8 cellular contexts compared by ENCODE assay signal in the genomic region with DNA sequence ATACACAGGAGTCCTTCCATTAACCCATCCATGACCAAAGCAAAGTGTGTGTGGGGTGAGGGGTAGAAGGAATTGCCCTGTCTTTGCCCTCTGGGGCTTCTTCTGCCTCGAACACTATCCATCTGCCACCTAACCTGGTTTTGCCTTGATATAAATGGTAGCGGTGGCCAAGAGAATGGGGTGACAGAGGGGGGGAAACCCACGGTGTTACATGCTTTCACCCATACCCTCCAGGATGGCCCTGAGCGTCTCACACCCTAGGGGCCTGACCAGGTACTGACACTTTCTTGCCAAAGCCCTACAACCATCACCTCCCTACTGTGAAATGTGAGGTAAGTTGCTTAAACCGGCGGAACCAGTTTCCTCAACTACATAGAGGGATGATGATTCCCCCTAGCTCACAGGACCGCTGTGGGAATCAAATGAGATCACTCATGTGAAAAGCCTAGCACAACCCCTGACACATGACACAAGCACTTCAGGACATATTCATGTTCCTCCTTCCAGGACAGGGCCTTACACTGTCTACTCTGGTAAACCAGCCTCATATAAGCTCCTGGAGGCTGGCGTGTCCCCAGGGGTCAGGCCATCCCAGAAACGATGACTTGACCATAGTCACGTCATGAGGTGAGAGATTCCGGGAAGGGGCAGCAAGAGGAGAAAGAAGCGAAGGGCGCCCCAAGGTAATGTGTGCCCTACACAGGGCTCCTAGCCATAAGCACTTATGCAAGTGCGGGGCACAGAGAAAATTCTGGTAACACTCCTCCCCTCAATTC. TPM values are rescaled to one million over a fixed set of nuclear protein-coding genes. Genes with fewer than 3 reads are reported as not detected.
DNase-seq lines count a peak whose midpoint lies in the region; ATAC-seq, FAIRE-seq and TF ChIP-seq lines count a peak whose summit lies in the region.

No MANE protein-coding gene starts in this region.

- peaks cover 5% of the 10 kb centered on the region; the same call in 1 of the 2 replicates for H3K79me2 ChIP-seq in OCI-LY7 (ENCODE audit: insufficient read depth, low read depth, low read length)

- FAIRE-seq in frontal cortex (lab: Jason Lieb, UNC): no peak

- no peaks in the 10 kb centered on the region for H3K9me3 Mint-ChIP-seq in activated naive CD4-positive, alpha-beta T cell treated with anti-CD3 and anti-CD28 coated beads, Interleukin-2, amount 50 U/mL, for 72 hours

- peak overlapping the region; percentile 98 for H3K27ac Mint-ChIP-seq in activated naive CD4-positive, alpha-beta T cell treated with anti-CD3 and anti-CD28 coated beads, Interleukin-2, amount 50 U/mL, for 72 hours

- peak; percentile 86 for DNase-seq in OCI-LY7 (ENCODE audit: low spot score)
- peak; percentile 70 to 80 for DNase-seq in activated naive CD4-positive, alpha-beta T cell treated with anti-CD3 and anti-CD28 coated beads, Interleukin-2, amount 50 U/mL, for 72 hours (ENCODE audit: low spot score in 2 of 2)
- DNase-seq in left ventricle myocardium inferior: no peak
- DNase-seq in frontal cortex (ENCODE audit: low spot score in 2 of 2): no peak

- no TSS peak for BruUV-seq in OCI-LY7 (replicated peaks; lab: Mats Ljungman, UMichigan)

- H3K9me3 ChIP-seq in OCI-LY7 (ENCODE audit: low read length) (no peaks in the 10 kb centered on the region), left ventricle myocardium inferior (replicated peaks) (no peaks in the 10 kb centered on the region)

- H3K36me3 Mint-ChIP-seq in activated naive CD4-positive, alpha-beta T cell treated with anti-CD3 and anti-CD28 coated beads, Interleukin-2, amount 50 U/mL, for 72 hours: peaks cover 14 to 18% of the 10 kb centered on the region in 2 donors

- peak overlapping the region; percentile 74 for H3K9ac ChIP-seq in rectal smooth muscle tissue (ENCODE audit: low read length)

- H3K4me1 ChIP-seq in OCI-LY7 (ENCODE audit: insufficient read depth, low read length, poor library complexity, severe bottlenecking) (peaks cover 33% of the 10 kb centered on the region), left ventricle myocardium inferior (peaks cover 33% of the 10 kb centered on the region), rectal smooth muscle tissue (ENCODE audit: control insufficient read depth, insufficient read depth, low read length) (peaks cover 12% of the 10 kb centered on the region)

- H3K27me3 ChIP-seq in left ventricle myocardium inferior (ENCODE audit: low read depth): no peaks in the 10 kb centered on the region
- no peaks in the 10 kb centered on the region for H3K27me3 ChIP-seq in rectal smooth muscle tissue (ENCODE audit: control insufficient read depth, insufficient read depth, low read length)

- H3K36me3 ChIP-seq in OCI-LY7 (ENCODE audit: insufficient read depth, low read length) (no peaks in the 10 kb centered on the region), left ventricle myocardium inferior (no peaks in the 10 kb centered on the region), rectal smooth muscle tissue (ENCODE audit: control insufficient read depth, insufficient read depth, low read length) (no peaks in the 10 kb centered on the region)

- TF ChIP-seq CTCF in C4-2B (conservative IDR thresholded peaks at IDR 0.05) (peak; percentile 38), OCI-LY7 (conservative IDR thresholded peaks at IDR 0.05; ENCODE audit: low read length) (peak; percentile 74), left ventricle myocardium inferior (IDR thresholded peaks at IDR 0.05; ENCODE audit: borderline replicate concordance) (peak; percentile 30)

- no peaks in the 10 kb centered on the region for H4K20me1 ChIP-seq in OCI-LY7 (ENCODE audit: insufficient read depth, low read length)

- H3K9me2 ChIP-seq in OCI-LY7 (ENCODE audit: insufficient read depth, low read length): no peaks in the 10 kb centered on the region

- H3K4me3 ChIP-seq in OCI-LY7 (ENCODE audit: low read depth, low read length, poor library complexity, severe bottlenecking) (peak overlapping the region; percentile 71), left ventricle myocardium inferior (peak overlapping the region; percentile 77), rectal smooth muscle tissue (ENCODE audit: low read length) (peak overlapping the region; percentile 76)

- H3K27ac ChIP-seq in C4-2B: peak overlapping the region; percentile 95
- peak overlapping the region; percentile 73 for H3K27ac ChIP-seq in OCI-LY7 (ENCODE audit: low read depth, low read length, poor library complexity, severe bottlenecking)
- peak overlapping the region; percentile 99 for H3K27ac ChIP-seq in left ventricle myocardium inferior (replicated peaks)
- peak overlapping the region; percentile 97 for H3K27ac ChIP-seq in rectal smooth muscle tissue (ENCODE audit: low read depth, low read length)

- intact Hi-C loops in OCI-LY7 (cut with micrococcal nuclease; ENCODE audit: unreplicated experiment): loop anchor here (5.0 kb wide), 1 partner anchor 106 kb away; a partner anchor contains a TSS
- intact Hi-C loops in left ventricle myocardium inferior (cut with micrococcal nuclease): loop anchor here (5.0 kb wide), 1 partner anchor 229 kb away; no protein-coding TSS in a partner anchor

- ATAC-seq in GM19023 (IDR thresholded peaks at IDR 0.05; ENCODE audit: unreplicated experiment) (peak; percentile 37), HG03442 (IDR thresholded peaks at IDR 0.05; ENCODE audit: unreplicated experiment) (peak; percentile 33)
- peak; percentile 47 to 50 for ATAC-seq in activated naive CD4-positive, alpha-beta T cell treated with anti-CD3 and anti-CD28 coated beads, Interleukin-2, amount 50 U/mL, for 72 hours

- H2AFZ ChIP-seq in OCI-LY7 (ENCODE audit: low read length): peak overlapping the region; percentile 3; the same call in 1 of the 2 replicates

- H3K4me2 ChIP-seq in OCI-LY7 (ENCODE audit: low read length): peak overlapping the region; percentile 87

- CTCF ChIA-PET in OCI-LY7 (lab: Charles Lee; ENCODE audit: unreplicated experiment): no interaction called here

- POLR2A ChIA-PET in OCI-LY7 (lab: Charles Lee): interaction anchor here (0.6 to 2.3 kb wide), 6 partner anchors 8 to 227 kb away, joined by 3 to 10 read pairs (median 3); a partner anchor contains a TSS

RNA-seq across cellular contexts. Expression of a gene that starts 49.7 kb away (rescaled TPM):
- total RNA-seq in OCI-LY7 (2014; rRNA removed; shearing (Covaris generic)): 24.5 and 26.8 TPM in 2 replicates
- total RNA-seq in OCI-LY7 (2022): 19.0 and 21.3 TPM in 2 replicates
- total RNA-seq in activated naive CD4-positive, alpha-beta T cell treated with anti-CD3 and anti-CD28 coated beads, Interleukin-2, amount 50 U/mL, for 72 hours: 10 to 100 TPM; 17.5 to 36.0 TPM
- 14.6 TPM for total RNA-seq in left ventricle myocardium inferior
- total RNA-seq in frontal cortex: 26.5 TPM

RNA-seq across cellular contexts. Expression of a gene that starts 53.9 kb away (rescaled TPM):
- 54.8 and 58.2 TPM in 2 replicates for total RNA-seq in OCI-LY7 (2014; rRNA removed; shearing (Covaris generic))
- 393 and 423 TPM in 2 replicates for total RNA-seq in OCI-LY7 (2022)
- 100 to 1,000 TPM; 339 to 451 TPM for total RNA-seq in activated naive CD4-positive, alpha-beta T cell treated with anti-CD3 and anti-CD28 coated beads, Interleukin-2, amount 50 U/mL, for 72 hours
- total RNA-seq in left ventricle myocardium inferior: 205 TPM
- 30.6 TPM for total RNA-seq in frontal cortex

Comparison
In these comparisons a context has a peak if more than half of its experiments do, and no peak if none do; other contexts are left out.
1. DNase-seq: peak in OCI-LY7 (single experiment) and activated naive CD4-positive, alpha-beta T cell treated with anti-CD3 and anti-CD28 coated beads, Interleukin-2, amount 50 U/mL, for 72 hours (2 of 2); none in left ventricle myocardium inferior (single experiment) and frontal cortex (0 of 2).
2. Peak in every context shown above with its lines, with median percentiles within 50 percentile points of each other: H3K27ac ChIP-seq, CTCF ChIP-seq, ATAC-seq and H3K4me3 ChIP-seq.